In the genomic region with DNA sequence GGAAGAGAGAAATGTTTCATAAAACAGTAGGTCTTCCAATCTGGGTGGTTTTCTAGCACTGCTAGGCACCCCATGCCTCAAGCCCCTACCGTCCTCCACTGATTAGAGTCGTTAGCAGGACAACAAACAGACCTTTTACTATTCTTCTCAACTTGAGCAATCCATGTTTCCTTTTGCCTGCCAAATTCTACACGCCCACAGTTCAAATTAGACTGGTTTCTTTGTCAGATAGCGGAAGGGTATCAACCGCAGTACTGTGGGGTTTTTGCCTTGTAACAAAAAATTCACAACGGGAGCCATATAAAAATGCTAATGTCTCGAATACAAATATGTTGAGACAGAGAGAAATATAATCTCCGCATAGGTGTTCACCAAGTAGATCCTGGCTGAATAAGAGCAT, we compare ENCODE assay signal across 16 cellular contexts. TPM values are rescaled to one million over a fixed set of nuclear protein-coding genes. Genes with fewer than 3 reads are reported as not detected.
DNase-seq lines count a peak whose midpoint lies in the region; ATAC-seq and TF ChIP-seq lines count a peak whose summit lies in the region.
"Had no signal": no experiment of that assay in that cellular context is flagged by ENCODE, and none has a peak within 500 bp of the region (broad histone marks: within the 10 kb centered on the region; RNA-seq: fewer than 3 reads in every experiment).

No MANE protein-coding gene starts in this region.

- no peaks in the 10 kb centered on the region for H3F3A ChIP-seq in GM23338 (replicated peaks; ENCODE audit: low read depth)

- no peaks in the 10 kb centered on the region for H3K9me2 ChIP-seq in GM23338 (ENCODE audit: insufficient read depth)

- no peak overlapping the region for H3K27ac Mint-ChIP-seq in GM23338
- 0 out of 2 replicates have a peak overlapping the region, but pooled peaks have one; percentile 6 for H3K27ac Mint-ChIP-seq in WTC11
- H3K27ac Mint-ChIP-seq: CD14-positive monocyte; CD8-positive, alpha-beta T cell; H9 had no signal

- no TSS peak for BruUV-seq in A673 (replicated peaks; lab: Mats Ljungman, UMichigan)

- TF ChIP-seq CTCF in A673 (conservative IDR thresholded peaks at IDR 0.05; ENCODE audit: low read depth, low read length) (no peak), GM23338 (conservative IDR thresholded peaks at IDR 0.05; ENCODE audit: low read depth in 2 of 2) (no peak), WTC11 (IDR thresholded peaks at IDR 0.05) (no peak)

- DNase-seq in A673 (ENCODE audit: low spot score), result peak; percentile 94
- no peak for DNase-seq in GM23338 (ENCODE audit: low spot score)
- no peak for DNase-seq in WTC11 (ENCODE audit: low spot score)
- DNase-seq in foreskin melanocyte, result peak; percentile 95
- no peak for DNase-seq in stimulated activated CD4-positive, alpha-beta T cell treated with anti-CD3 and anti-CD28 coated beads, Interleukin-4, amount 100 ng/mL, for 1 hour
- no peak for DNase-seq in NCI-H1092 treated with DMSO at 0.1 percent for 48 hours (lab: John Stamatoyannopoulos, UW)
- no peak for DNase-seq in SJCRH30
- DNase-seq: Caco-2; CD8-positive, alpha-beta T cell; DMS53; GF-D8; GOT3; H9 had no signal

- H3K9me3 Mint-ChIP-seq in GM23338, result no peaks in the 10 kb centered on the region; the same call in 2 of the 3 replicates
- H3K9me3 Mint-ChIP-seq in WTC11, result 0 out of 2 replicates have a peak, but pooled peaks cover 6% of the 10 kb centered on the region
- H3K9me3 Mint-ChIP-seq: CD14-positive monocyte; CD8-positive, alpha-beta T cell; H9 had no signal

- H3K4me1 Mint-ChIP-seq in GM23338 (peaks cover 47% of the 10 kb centered on the region), WTC11 (peaks cover 62% of the 10 kb centered on the region)
- H3K4me1 Mint-ChIP-seq: CD14-positive monocyte had no signal

- CTCF ChIA-PET in A673 (lab: Charles Lee), result no interaction called here
- CTCF ChIA-PET in WTC11 (lab: Charles Lee), result interaction anchor here (0.7 to 2.6 kb wide), 3 partner anchors 14 to 29 kb away, joined by 4 to 16 read pairs (median 9); no protein-coding TSS in a partner anchor

- H3K9me3 ChIP-seq in A673 (ENCODE audit: low read depth, low read length, poor library complexity, severe bottlenecking) (no peaks in the 10 kb centered on the region), SJCRH30 (replicated peaks) (0 out of 2 replicates have a peak, but pooled peaks cover 5% of the 10 kb centered on the region)
- H3K9me3 ChIP-seq: A549, Caco-2 had no signal

- H4K20me1 ChIP-seq in GM23338 (replicated peaks; ENCODE audit: insufficient read depth), result no peaks in the 10 kb centered on the region

- intact Hi-C loops in A673 (cut with micrococcal nuclease; ENCODE audit: unreplicated experiment), result no loop called here

- H3K4me1 ChIP-seq in A673 (ENCODE audit: insufficient read depth, low read length, poor library complexity, severe bottlenecking) (peaks cover 17% of the 10 kb centered on the region), GM23338 (ENCODE audit: insufficient read depth) (peaks cover 15% of the 10 kb centered on the region), SJCRH30 (no peaks in the 10 kb centered on the region)
- H3K4me1 ChIP-seq: A549, Caco-2 had no signal

- ATAC-seq in GM23338, result no peak
- ATAC-seq in WTC11, result no peak
- ATAC-seq: A549; CD8-positive, alpha-beta T cell had no signal

- H3K4me3 Mint-ChIP-seq in GM23338 (no peak overlapping the region), WTC11 (no peak overlapping the region)
- H3K4me3 Mint-ChIP-seq: CD14-positive monocyte; CD8-positive, alpha-beta T cell; H9 had no signal

- POLR2A ChIA-PET in A673 (lab: Charles Lee; ENCODE audit: low non-redundant PET), result no interaction called here
- POLR2A ChIA-PET in WTC11 (lab: Charles Lee), result no interaction called here

- no peaks in the 10 kb centered on the region for H3K36me3 Mint-ChIP-seq in GM23338 (ENCODE audit: low read depth)
- no peaks in the 10 kb centered on the region for H3K36me3 Mint-ChIP-seq in WTC11
- H3K36me3 Mint-ChIP-seq: CD14-positive monocyte; CD8-positive, alpha-beta T cell had no signal

- H3K79me2 ChIP-seq in GM23338 (replicated peaks; ENCODE audit: insufficient read depth), result no peaks in the 10 kb centered on the region

- H3K36me3 ChIP-seq in A673 (ENCODE audit: insufficient read depth, low read length, poor library complexity, severe bottlenecking) (no peaks in the 10 kb centered on the region), GM23338 (ENCODE audit: insufficient read depth) (no peaks in the 10 kb centered on the region), SJCRH30 (no peaks in the 10 kb centered on the region)

- no peak overlapping the region for H3K4me3 ChIP-seq in A673 (ENCODE audit: low read depth, low read length, poor library complexity, severe bottlenecking)
- H3K4me3 ChIP-seq in GM23338, result no peak overlapping the region
- no peak overlapping the region for H3K4me3 ChIP-seq in SJCRH30
- H3K4me3 ChIP-seq: A549 had no signal

- H2AFZ ChIP-seq in GM23338, result peak overlapping the region; percentile 94

- no peaks in the 10 kb centered on the region for H3K27me3 ChIP-seq in A673 (replicated peaks; ENCODE audit: insufficient read depth, low read depth, low read length, poor library complexity)
- H3K27me3 ChIP-seq in GM23338 (ENCODE audit: insufficient read depth), result no peaks in the 10 kb centered on the region
- peaks cover 8% of the 10 kb centered on the region; the same call in 1 of the 2 replicates for H3K27me3 ChIP-seq in SJCRH30

- peak overlapping the region; percentile 6 for H3K27ac ChIP-seq in A673 (ENCODE audit: low read depth, low read length, poor library complexity, severe bottlenecking)
- no peak overlapping the region for H3K27ac ChIP-seq in GM23338 (ENCODE audit: low read depth)
- H3K27ac ChIP-seq in SJCRH30, result no peak overlapping the region
- H3K27ac ChIP-seq: A549 had no signal

- H3K27me3 Mint-ChIP-seq in GM23338 (ENCODE audit: insufficient read depth, low read depth, poor library complexity) (peaks cover 12% of the 10 kb centered on the region), WTC11 (ENCODE audit: low read depth) (peaks cover 5% of the 10 kb centered on the region; the same call in 1 of the 2 replicates)

- no peak overlapping the region for H3K4me2 ChIP-seq in GM23338
- H3K4me2 ChIP-seq: A549 had no signal

TF ChIP-seq in GM23338, 12 proteins besides CTCF, POLR2A, EP300 and RAD21:
- TF ChIP-seq, protein P1, sequence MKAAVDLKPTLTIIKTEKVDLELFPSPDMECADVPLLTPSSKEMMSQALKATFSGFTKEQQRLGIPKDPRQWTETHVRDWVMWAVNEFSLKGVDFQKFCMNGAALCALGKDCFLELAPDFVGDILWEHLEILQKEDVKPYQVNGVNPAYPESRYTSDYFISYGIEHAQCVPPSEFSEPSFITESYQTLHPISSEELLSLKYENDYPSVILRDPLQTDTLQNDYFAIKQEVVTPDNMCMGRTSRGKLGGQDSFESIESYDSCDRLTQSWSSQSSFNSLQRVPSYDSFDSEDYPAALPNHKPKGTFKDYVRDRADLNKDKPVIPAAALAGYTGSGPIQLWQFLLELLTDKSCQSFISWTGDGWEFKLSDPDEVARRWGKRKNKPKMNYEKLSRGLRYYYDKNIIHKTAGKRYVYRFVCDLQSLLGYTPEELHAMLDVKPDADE (IDR thresholded peaks at IDR 0.05), result no peak

TF ChIP-seq in WTC11, 78 proteins besides CTCF, POLR2A, EP300 and RAD21 (continues in another document):
- no peak for TF ChIP-seq ETV6 (CRISPR knock-in tag; IDR thresholded peaks at IDR 0.05)
- TF ChIP-seq JUN (CRISPR knock-in tag; IDR thresholded peaks at IDR 0.05), result no peak
- TF ChIP-seq, protein P2, sequence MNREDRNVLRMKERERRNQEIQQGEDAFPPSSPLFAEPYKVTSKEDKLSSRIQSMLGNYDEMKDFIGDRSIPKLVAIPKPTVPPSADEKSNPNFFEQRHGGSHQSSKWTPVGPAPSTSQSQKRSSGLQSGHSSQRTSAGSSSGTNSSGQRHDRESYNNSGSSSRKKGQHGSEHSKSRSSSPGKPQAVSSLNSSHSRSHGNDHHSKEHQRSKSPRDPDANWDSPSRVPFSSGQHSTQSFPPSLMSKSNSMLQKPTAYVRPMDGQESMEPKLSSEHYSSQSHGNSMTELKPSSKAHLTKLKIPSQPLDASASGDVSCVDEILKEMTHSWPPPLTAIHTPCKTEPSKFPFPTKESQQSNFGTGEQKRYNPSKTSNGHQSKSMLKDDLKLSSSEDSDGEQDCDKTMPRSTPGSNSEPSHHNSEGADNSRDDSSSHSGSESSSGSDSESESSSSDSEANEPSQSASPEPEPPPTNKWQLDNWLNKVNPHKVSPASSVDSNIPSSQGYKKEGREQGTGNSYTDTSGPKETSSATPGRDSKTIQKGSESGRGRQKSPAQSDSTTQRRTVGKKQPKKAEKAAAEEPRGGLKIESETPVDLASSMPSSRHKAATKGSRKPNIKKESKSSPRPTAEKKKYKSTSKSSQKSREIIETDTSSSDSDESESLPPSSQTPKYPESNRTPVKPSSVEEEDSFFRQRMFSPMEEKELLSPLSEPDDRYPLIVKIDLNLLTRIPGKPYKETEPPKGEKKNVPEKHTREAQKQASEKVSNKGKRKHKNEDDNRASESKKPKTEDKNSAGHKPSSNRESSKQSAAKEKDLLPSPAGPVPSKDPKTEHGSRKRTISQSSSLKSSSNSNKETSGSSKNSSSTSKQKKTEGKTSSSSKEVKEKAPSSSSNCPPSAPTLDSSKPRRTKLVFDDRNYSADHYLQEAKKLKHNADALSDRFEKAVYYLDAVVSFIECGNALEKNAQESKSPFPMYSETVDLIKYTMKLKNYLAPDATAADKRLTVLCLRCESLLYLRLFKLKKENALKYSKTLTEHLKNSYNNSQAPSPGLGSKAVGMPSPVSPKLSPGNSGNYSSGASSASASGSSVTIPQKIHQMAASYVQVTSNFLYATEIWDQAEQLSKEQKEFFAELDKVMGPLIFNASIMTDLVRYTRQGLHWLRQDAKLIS (CRISPR knock-in tag; IDR thresholded peaks at IDR 0.05; ENCODE audit: borderline replicate concordance), result no peak
- no peak for TF ChIP-seq FOXJ3 (CRISPR knock-in tag; IDR thresholded peaks at IDR 0.05; ENCODE audit: borderline replicate concordance)

RNA-seq across cellular contexts. Expression of gene VIT, which starts 59.9 kb away (rescaled TPM):
- not detected in 2 replicates for total RNA-seq in A673 (2021)
- not detected in 2 replicates for total RNA-seq in GM23338 (2014; rRNA removed; shearing (Covaris generic))
- not detected in 2 replicates for polyA plus RNA-seq in GM23338 (2016; fragmentation: Nextera tagmentation; extraction: Ambion mirVana)
- total RNA-seq in WTC11 (2021), result 0.11 to 0.46 TPM (median 0.27 TPM) in 3 replicates
- 0.13 and 0.40 TPM in 2 replicates for total RNA-seq in SJCRH30 (2014; rRNA removed; shearing (Covaris generic))
- total RNA-seq: CD8-positive, alpha-beta T cell; HT1080 had no signal
- polyA plus RNA-seq: A549, CD14-positive monocyte had no signal

Comparison
In these comparisons a context has a peak if more than half of its experiments do, and no peak if none do; other contexts are left out.
1. DNase-seq: peak in A673 (single experiment) and foreskin melanocyte (single experiment); none in GM23338 (single experiment), WTC11 (single experiment), stimulated activated CD4-positive, alpha-beta T cell treated with anti-CD3 and anti-CD28 coated beads, Interleukin-4, amount 100 ng/mL, for 1 hour (single experiment), NCI-H1092 treated with DMSO at 0.1 percent for 48 hours (single experiment) and SJCRH30 (0 of 2).